2 cellular contexts compared by ENCODE assay signal in genomic region chr13:45003417-45003816, GRCh38.
TF ChIP-seq lines count a peak whose summit lies in the region.

No MANE protein-coding gene starts in this region.

TF ChIP-seq in HEK293, 187 proteins besides CTCF, POLR2A, EP300 and RAD21 (continued from another document):
- TF ChIP-seq ZNF513 (tag by site-specific recombination; IDR thresholded peaks at IDR 0.05) (no peak), PBX3 (CRISPR knock-in tag; IDR thresholded peaks at IDR 0.05) (no peak), ZBTB21 (tag by site-specific recombination; IDR thresholded peaks at IDR 0.05) (peak; percentile 61; the same call in 1 of the 2 replicates), ZNF629 (tag by site-specific recombination; IDR thresholded peaks at IDR 0.05) (peak; percentile 88)

TF ChIP-seq in GM12878, 131 proteins besides CTCF, POLR2A, EP300 and RAD21 (continued from another document):
- TF ChIP-seq CREB1 (IDR thresholded peaks at IDR 0.05; ENCODE audit: low read depth) (peak; percentile 64), KDM1A (IDR thresholded peaks at IDR 0.05; ENCODE audit: borderline replicate concordance) (no peak)
